ENCODE assay signal across 9 cellular contexts in genomic region chr5:107670927-107671741, GRCh38. TPM values are rescaled to one million over a fixed set of nuclear protein-coding genes. Genes with fewer than 3 reads are reported as not detected.
DNase-seq lines count a peak whose midpoint lies in the region; ATAC-seq and TF ChIP-seq lines count a peak whose summit lies in the region.
"Had no signal": no experiment of that assay in that cellular context is flagged by ENCODE, and none has a peak within 500 bp of the region (broad histone marks: within the 10 kb centered on the region; RNA-seq: fewer than 3 reads in every experiment).

EFNA5 (minus strand) TSS chr5:107670937.

- H3K9ac ChIP-seq in HUES64 (ENCODE audit: low read depth, low read length) = peak within 1 kb of the TSS; percentile 78

- peaks cover 18% of the 10 kb centered on the region for H3K4me1 Mint-ChIP-seq in Calu3 (ENCODE audit: low read depth, unreplicated experiment)

- peak within 1 kb of the TSS; percentile 93 for H3K4me3 ChIP-seq in HUES64 (ENCODE audit: low read length)

- H3K4me1 ChIP-seq in HUES64 (ENCODE audit: insufficient read depth, low read length) = peaks cover 34% of the 10 kb centered on the region

- no peaks in the 10 kb centered on the region for H3K9me3 ChIP-seq in HUES64 (ENCODE audit: insufficient read depth, low read depth, low read length)

- under 1% methylated on average over 84 of the region's 84 CpGs for WGBS in HUES64

- H3K9me3 Mint-ChIP-seq in Calu3 (ENCODE audit: low read depth, unreplicated experiment) = no peaks in the 10 kb centered on the region

- no peaks in the 10 kb centered on the region for H3K27me3 Mint-ChIP-seq in Calu3 (ENCODE audit: unreplicated experiment)

- H3K36me3 ChIP-seq in HUES64 (ENCODE audit: insufficient read depth, low read length) = no peaks in the 10 kb centered on the region

- peaks cover 77% of the 10 kb centered on the region for H3K36me3 Mint-ChIP-seq in Calu3 (ENCODE audit: insufficient read depth, unreplicated experiment)

- ATAC-seq in GM19372 (IDR thresholded peaks at IDR 0.05; ENCODE audit: low read depth, unreplicated experiment) = peak; percentile 29
- ATAC-seq in SK-N-SH treated with all-trans-retinoic acid at 6 μM for 48 hours = peak; percentile 20
- ATAC-seq in left colon = peak; percentile 31
- ATAC-seq in stimulated activated naive CD8-positive, alpha-beta T cell treated with anti-CD3 and anti-CD28 coated beads, Interleukin-15, Interleukin-2, amounts not matched to agents 100 U/mL and 50 U/mL, for 24 hours = peak; percentile 38

- H3K27me3 ChIP-seq in HUES64 (ENCODE audit: insufficient read depth, low read length) = peaks cover 35% of the 10 kb centered on the region

- intact Hi-C loops in Calu3 (cut with micrococcal nuclease; ENCODE audit: unreplicated experiment) (loop anchor here (5.0 to 10.0 kb wide), 4 partner anchors 384 to 1546 kb away; no protein-coding TSS in a partner anchor), left colon (cut with DNase I, micrococcal nuclease) (no loop called here)

- DNase-seq in Calu3 (peak; percentile 36), dedifferentiated amniotic fluid mesenchymal stem cell (ENCODE audit: extremely low spot score) (peak; percentile 26), left colon (peak; percentile 43 to 52), amniotic stem cell (lab: John Stamatoyannopoulos, UW) (no peak)
- DNase-seq in stimulated activated naive CD8-positive, alpha-beta T cell treated with anti-CD3 and anti-CD28 coated beads, Interleukin-15, Interleukin-2, amounts not matched to agents 100 U/mL and 50 U/mL, for 24 hours = peak; percentile 30

- peak within 1 kb of the TSS; percentile 94 for H3K4me3 Mint-ChIP-seq in Calu3 (ENCODE audit: low read depth, unreplicated experiment)

- no TSS peak for BruUV-seq in Calu3 (replicated peaks; lab: Mats Ljungman, UMichigan)

- H3K27ac ChIP-seq in HUES64 (ENCODE audit: low read depth, low read length) = peak within 1 kb of the TSS; percentile 53

- CTCF ChIA-PET in Calu3 (lab: Charles Lee) = interaction anchor here (0.7 to 1.6 kb wide), 2 partner anchors 8 to 248 kb away, joined by 3 to 7 read pairs; no protein-coding TSS in a partner anchor

- no peak for TF ChIP-seq CTCF in Calu3 (IDR thresholded peaks at IDR 0.05; ENCODE audit: unreplicated experiment)

- peak within 1 kb of the TSS; percentile 89 for H3K27ac Mint-ChIP-seq in Calu3 (ENCODE audit: unreplicated experiment)

TF ChIP-seq in SK-N-SH treated with all-trans-retinoic acid at 6 μM for 48 hours, 23 proteins besides CTCF, POLR2A, EP300 and RAD21:
- no peak for TF ChIP-seq ZNF70 (CRISPR knock-in tag; IDR thresholded peaks at IDR 0.05)
- TF ChIP-seq ISL1 (CRISPR knock-in tag; IDR thresholded peaks at IDR 0.05) = no peak
- no peak for TF ChIP-seq PATZ1 (CRISPR knock-in tag; IDR thresholded peaks at IDR 0.05; ENCODE audit: borderline replicate concordance)
- TF ChIP-seq TOX (CRISPR knock-in tag; IDR thresholded peaks at IDR 0.05; ENCODE audit: borderline replicate concordance) = no peak
- TF ChIP-seq POU6F1 (CRISPR knock-in tag; IDR thresholded peaks at IDR 0.05; ENCODE audit: borderline replicate concordance, low read depth) = no peak
- TF ChIP-seq CREB5 (CRISPR knock-in tag; IDR thresholded peaks at IDR 0.05; ENCODE audit: low read depth) = no peak
- no peak for TF ChIP-seq RARB (CRISPR knock-in tag; IDR thresholded peaks at IDR 0.05)

RNA-seq across cellular contexts. Expression of gene EFNA5, which starts in this region (rescaled TPM):
- 172 and 216 TPM in 2 replicates for total RNA-seq in Calu3 (2022)
- polyA plus RNA-seq in HUES64 (2013, experiment 1 of 2) = 12.5 TPM
- 10.6 TPM for polyA plus RNA-seq in HUES64 (2013, experiment 2 of 2)
- total RNA-seq in left colon = 10 to 100 TPM; 10.4 to 19.1 TPM
- total RNA-seq: activated CD8-positive, alpha-beta memory T cell treated with anti-CD3 and anti-CD28 coated beads for 36 hours had no signal
